ENCODE assay signal across 2 cellular contexts in genomic region chr5:41742608-41743007, GRCh38.
A peak's percentile ranks its signal among the peaks of the same experiment; 100 is the strongest.
DNase-seq lines count a peak whose midpoint lies in the region; ATAC-seq, FAIRE-seq and TF ChIP-seq lines count a peak whose summit lies in the region.
"Not testable (repeated sequence)": the region's sequence is repeated elsewhere in the genome, so short reads cannot be mapped to it uniquely, and the experiment has no call there.

No MANE protein-coding gene starts in this region.

- not testable (repeated sequence) for H3K27ac ChIP-seq in HEK293 (ENCODE audit: extremely low read depth, low read depth, low read length); K562 (ENCODE audit: extremely low read depth, low read depth, low read length)

- DNase-seq in K562 (ENCODE audit: extremely low read depth in 1 of 4, low spot score in 3 of 4): not testable (repeated sequence)

- H3K4me3 ChIP-seq in HEK293 (ENCODE audit: low read depth, low read length); K562: not testable (repeated sequence)

- H3K9ac ChIP-seq in K562 (ENCODE audit: insufficient read depth in 1 of 2, low read depth in 2 of 2, low read length in 2 of 2): not testable (repeated sequence)

- not testable (repeated sequence) for H4K20me1 ChIP-seq in K562 (replicated peaks; ENCODE audit: control insufficient read depth, insufficient read depth, low read length)

- not testable (repeated sequence) for TF ChIP-seq EP300 in K562 (IDR thresholded peaks at IDR 0.05; ENCODE audit: low read length)

- TF ChIP-seq CTCF in HEK293 (tag by site-specific recombination; IDR thresholded peaks at IDR 0.05); K562 (IDR thresholded peaks at IDR 0.05 in 2 of 3, conservative IDR thresholded peaks at IDR 0.05 in 1 of 3; ENCODE audit: insufficient read depth in 2 of 3, low read depth in 1 of 3, low read length in 3 of 3): not testable (repeated sequence)

- 100% methylated on average over 1 of the region's 1 CpG for WGBS in K562 (ENCODE audit: insufficient coverage, low coverage, missing lambda C conversion rate)

- H3K4me2 ChIP-seq in K562 (ENCODE audit: insufficient read depth, low read length): not testable (repeated sequence)

- BruUV-seq in K562 (replicated peaks; lab: Mats Ljungman, UMichigan): not testable (repeated sequence)

- not testable (repeated sequence) for TF ChIP-seq POLR2A in K562 (conservative IDR thresholded peaks at IDR 0.05)

- in situ Hi-C loops in K562 (cut with MboI): not testable (repeated sequence)

- intact Hi-C loops in K562 (cut with micrococcal nuclease): not testable (repeated sequence)

- H2AFZ ChIP-seq in K562 (ENCODE audit: low read depth, low read length): not testable (repeated sequence)

- TF ChIP-seq RAD21 in K562 (CRISPR knock-in tag; conservative IDR thresholded peaks at IDR 0.05 in 1 of 2, IDR thresholded peaks at IDR 0.05 in 1 of 2): not testable (repeated sequence)

- not testable (repeated sequence) for H3K36me3 ChIP-seq in HEK293 (ENCODE audit: control insufficient read depth in 2 of 2, insufficient read depth in 1 of 2, low read length in 2 of 2)
- H3K36me3 ChIP-seq in K562 (ENCODE audit: control insufficient read depth, insufficient read depth, low read length): peaks cover 25% of the 10 kb centered on the region

- H3K79me2 ChIP-seq in K562 (ENCODE audit: control insufficient read depth, insufficient read depth, low read length): not testable (repeated sequence)

- H3K4me1 ChIP-seq in HEK293 (ENCODE audit: control insufficient read depth, insufficient read depth, low read length); K562 (replicated peaks in 1 of 2; ENCODE audit: control insufficient read depth in 2 of 2, insufficient read depth in 2 of 2, low read length in 2 of 2): not testable (repeated sequence)

- not testable (repeated sequence) for ATAC-seq in K562

- not testable (repeated sequence) for H3K27me3 ChIP-seq in K562 (ENCODE audit: control insufficient read depth in 2 of 2, insufficient read depth in 2 of 2, low read length in 2 of 2)

- CTCF ChIA-PET in HEK293 (lab: Yijun Ruan, JAX); K562 (lab: Yijun Ruan, JAX; ENCODE audit: low intra/inter-chr PET ratio): not testable (repeated sequence)

- not testable (repeated sequence) for H3K9me3 ChIP-seq in HEK293 (ENCODE audit: control insufficient read depth, insufficient read depth, low read depth, low read length); K562 (replicated peaks; ENCODE audit: control insufficient read depth, insufficient read depth, low read depth, low read length)

- FAIRE-seq in K562 (lab: Jason Lieb, UNC): not testable (repeated sequence)

- POLR2A ChIA-PET in HEK293 (lab: Yijun Ruan, JAX); K562 (lab: Yijun Ruan, JAX): not testable (repeated sequence)

- not testable (repeated sequence) for H3K9me1 ChIP-seq in K562 (ENCODE audit: control insufficient read depth, insufficient read depth, low read length)

TF ChIP-seq in HEK293, 187 proteins besides CTCF, POLR2A, EP300 and RAD21:
- TF ChIP-seq ZNF146 (tag by site-specific recombination; IDR thresholded peaks at IDR 0.05) (peak; percentile 97), ZNF580 (tag by site-specific recombination; IDR thresholded peaks at IDR 0.05) (peak; percentile 60; the same call in 1 of the 2 replicates)

TF ChIP-seq in K562, 482 proteins besides CTCF, POLR2A, EP300 and RAD21:
- TF ChIP-seq ZNF146 (CRISPR knock-in tag; IDR thresholded peaks at IDR 0.05; ENCODE audit: unreplicated experiment): peak; percentile 60
